In the genomic region with DNA sequence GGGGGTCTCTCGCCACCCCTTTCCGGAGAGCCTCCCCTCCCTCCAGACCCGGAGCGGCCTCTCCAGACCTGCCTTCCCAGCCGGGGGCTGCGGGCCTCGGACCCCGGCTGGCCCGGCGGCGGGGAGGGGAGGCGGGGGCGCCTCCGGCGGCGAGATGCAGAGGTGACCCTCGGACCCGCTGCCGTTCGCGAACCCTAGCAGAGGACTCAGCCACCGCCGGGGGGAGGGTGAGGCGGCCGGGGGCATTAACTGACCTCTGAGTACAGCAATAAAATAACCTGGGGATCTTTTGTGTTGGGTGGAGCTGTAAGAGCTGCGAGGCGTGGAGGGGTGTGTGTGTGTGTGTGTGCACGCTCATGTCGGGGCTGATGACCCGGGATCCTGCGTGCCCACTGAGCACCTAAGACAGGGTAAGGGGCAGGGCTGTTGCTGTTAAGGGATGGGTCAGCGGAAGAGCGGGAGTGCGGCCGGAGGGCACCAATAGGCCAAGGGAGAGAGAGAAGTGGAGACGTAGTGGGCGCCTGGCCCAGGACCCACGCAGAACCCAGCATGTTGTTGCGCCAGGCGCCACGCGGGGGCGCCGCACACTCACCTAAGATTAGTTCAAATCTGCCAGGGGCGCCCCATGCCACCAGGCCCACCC, we compare ENCODE assay signal across 7 cellular contexts. TPM values are rescaled to one million over a fixed set of nuclear protein-coding genes. Genes with fewer than 3 reads are reported as not detected.
DNase-seq lines count a peak whose midpoint lies in the region; ATAC-seq and TF ChIP-seq lines count a peak whose summit lies in the region.

No MANE protein-coding gene starts in this region.

- H3K27ac ChIP-seq in esophagus (ENCODE audit: low read depth in 2 of 2, low read length in 1 of 2) (no peak overlapping the region), substantia nigra (ENCODE audit: low read depth, low read length, poor library complexity, severe bottlenecking) (peak overlapping the region; percentile 77)

- no peaks in the 10 kb centered on the region for H3K9me3 Mint-ChIP-seq in natural killer cell

- H3K27me3 ChIP-seq in esophagus (ENCODE audit: control insufficient read depth in 1 of 2, insufficient read depth in 2 of 2, low read length in 2 of 2), result peaks cover 0 to 16% of the 10 kb centered on the region in 2 donors

- intact Hi-C loops in natural killer cell (cut with micrococcal nuclease), result loop anchor here (1.0 to 5.0 kb wide), 3 partner anchors 31 to 100 kb away; partner anchors contain the start of gene NES

- peak overlapping the region; percentile 21 to 24 for H3K4me3 ChIP-seq in esophagus (ENCODE audit: low read depth in 1 of 2, low read length in 2 of 2)

- no peaks in the 10 kb centered on the region for H3K9me3 ChIP-seq in esophagus (ENCODE audit: control insufficient read depth in 2 of 2, insufficient read depth in 1 of 2, low read depth in 1 of 2, low read length in 1 of 2)

- no peaks in the 10 kb centered on the region for H3K36me3 Mint-ChIP-seq in natural killer cell

- H3K27me3 Mint-ChIP-seq in natural killer cell (ENCODE audit: low read depth in 2 of 2), result peaks cover 51 to 55% of the 10 kb centered on the region in 2 donors

- DNase-seq in NCI-H345 treated with DMSO at 0.1 percent for 48 hours (lab: John Stamatoyannopoulos, UW; ENCODE audit: unreplicated experiment) (peak; percentile 42), activated T-cell treated with anti-CD3 and anti-CD28 coated beads for 48 hours (ENCODE audit: low read depth) (peak; percentile 58), natural killer cell (peak; percentile 67), substantia nigra (lab: John Stamatoyannopoulos, UW) (peak in 38 of 49 donors; percentile 18 to 86 (median 56))

- peak overlapping the region; percentile 83 for H3K4me3 Mint-ChIP-seq in natural killer cell

- ATAC-seq in natural killer cell (peak; percentile 73 to 78 (median 77)), GM18868 (IDR thresholded peaks at IDR 0.05; ENCODE audit: unreplicated experiment) (no peak)

- 2% methylated on average over 39 to 45 of the region's 45 CpGs for WGBS in esophagus, 2 donors

- H3K27ac Mint-ChIP-seq in natural killer cell, result no peak overlapping the region

- peaks cover 7 to 8% of the 10 kb centered on the region in 2 donors for H3K4me1 Mint-ChIP-seq in natural killer cell

- peaks cover 13 to 18% of the 10 kb centered on the region in 2 donors for H3K4me1 ChIP-seq in esophagus (ENCODE audit: control insufficient read depth in 2 of 2, insufficient read depth in 2 of 2, low read length in 1 of 2)

- TF ChIP-seq CTCF in GM12874 (IDR thresholded peaks at IDR 0.05; ENCODE audit: insufficient read depth, low read depth, low read length), result peak; percentile 95
- peak; percentile 91 for TF ChIP-seq CTCF in natural killer cell (IDR thresholded peaks at IDR 0.05)

- no peaks in the 10 kb centered on the region for H3K36me3 ChIP-seq in esophagus (ENCODE audit: control insufficient read depth in 2 of 2, insufficient read depth in 2 of 2, low read length in 1 of 2)

RNA-seq across cellular contexts. Expression of gene HAPLN2, which starts 6.3 kb away (rescaled TPM):
- polyA plus RNA-seq in esophagus, result under 1 TPM; 0.14 to 0.28 TPM
- not detected for total RNA-seq in natural killer cell

RNA-seq across cellular contexts. Expression of gene BCAN, which starts 16.4 kb away (rescaled TPM):
- under 1 TPM; 0.01 to 0.04 TPM for polyA plus RNA-seq in esophagus
- under 1 TPM; 0.18 to 0.25 (median 0.19) TPM for total RNA-seq in natural killer cell

RNA-seq across cellular contexts. Expression of gene GPATCH4, which starts 24.3 kb away (rescaled TPM):
- polyA plus RNA-seq in esophagus, result 10 to 100 TPM; 14.3 to 20.8 TPM
- total RNA-seq in natural killer cell, result 10 to 100 TPM; 19.3 to 27.3 (median 22.1) TPM

RNA-seq across cellular contexts. Expression of gene NAXE, which starts 34.0 kb away (rescaled TPM):
- polyA plus RNA-seq in esophagus, result 10 to 100 TPM; 29.9 to 70.9 TPM
- 10 to 100 TPM; 32.6 to 52.5 (median 36.6) TPM for total RNA-seq in natural killer cell

RNA-seq across cellular contexts. Expression of gene TTC24, which starts 46.0 kb away (rescaled TPM):
- under 1 TPM in 1 of 2 donors, not detected in 1; 0.08 TPM for polyA plus RNA-seq in esophagus
- 1 to 10 TPM; 3.3 to 4.1 (median 4.0) TPM for total RNA-seq in natural killer cell
